18 cellular contexts compared by ENCODE assay signal in genomic region chr2:168748461-168748860, GRCh38. TPM values are rescaled to one million over a fixed set of nuclear protein-coding genes. Genes with fewer than 3 reads are reported as not detected.
"Had no signal": no experiment of that assay in that cellular context is flagged by ENCODE, and none has a peak within 500 bp of the region (broad histone marks: within the 10 kb centered on the region; RNA-seq: fewer than 3 reads in every experiment).

No MANE protein-coding gene starts in this region.

- H3K27me3 Mint-ChIP-seq: activated CD4-positive, alpha-beta memory T cell treated with anti-CD3 and anti-CD28 coated beads for 36 hours; activated CD8-positive, alpha-beta memory T cell treated with anti-CD3 and anti-CD28 coated beads, Interleukin-2, amount 10 ng/mL, durations not matched to agents 7 days and 5 days; brain; dendritic cell treated with granulocyte-macrophage colony-stimulating factor and Interleukin-4, amounts not matched to agents 40 ng/mL and 50 ng/mL, for 4 days; stimulated activated naive CD8-positive, alpha-beta T cell treated with anti-CD3 and anti-CD28 coated beads, Interleukin-15, amount 100 ng/mL, for 72 hours had no signal

- H3K4me3 Mint-ChIP-seq: activated CD4-positive, alpha-beta memory T cell treated with anti-CD3 and anti-CD28 coated beads for 36 hours; activated CD8-positive, alpha-beta memory T cell treated with anti-CD3 and anti-CD28 coated beads, Interleukin-2, amount 10 ng/mL, durations not matched to agents 7 days and 5 days; brain; dendritic cell treated with granulocyte-macrophage colony-stimulating factor and Interleukin-4, amounts not matched to agents 40 ng/mL and 50 ng/mL, for 4 days; stimulated activated naive CD8-positive, alpha-beta T cell treated with anti-CD3 and anti-CD28 coated beads, Interleukin-15, amount 100 ng/mL, for 72 hours; T-helper 1 cell treated with Interleukin-12 subunit alpha and Interleukin-12 subunit beta and Interleukin-4 antibody, amounts not matched to agents 30 μg/mL and 1 μg/mL, for 36 hours had no signal

- H3K27me3 ChIP-seq: ovary had no signal

- H3K36me3 Mint-ChIP-seq: activated CD4-positive, alpha-beta memory T cell treated with anti-CD3 and anti-CD28 coated beads for 36 hours; activated CD8-positive, alpha-beta memory T cell treated with anti-CD3 and anti-CD28 coated beads, Interleukin-2, amount 10 ng/mL, durations not matched to agents 7 days and 5 days had no signal

- H3K9me3 Mint-ChIP-seq: activated CD4-positive, alpha-beta memory T cell treated with anti-CD3 and anti-CD28 coated beads for 36 hours; activated T-helper 2 cell treated with anti-CD3 and anti-CD28 coated beads, Interferon-gamma antibody, Interleukin-2, Interleukin-4, amounts not matched to agents 10 μg/mL and 5 μg/mL and 100 μg/mL, durations not matched to agents 14 hours and 24 hours and 36 hours; brain; dendritic cell treated with granulocyte-macrophage colony-stimulating factor and Interleukin-4, amounts not matched to agents 40 ng/mL and 50 ng/mL, for 4 days; stimulated activated naive CD8-positive, alpha-beta T cell treated with anti-CD3 and anti-CD28 coated beads, Interleukin-15, amount 100 ng/mL, for 72 hours; T-helper 1 cell treated with Interleukin-12 subunit alpha and Interleukin-12 subunit beta and Interleukin-4 antibody, amounts not matched to agents 30 μg/mL and 1 μg/mL, for 36 hours had no signal

- DNase-seq: activated CD4-positive, alpha-beta memory T cell treated with anti-CD3 and anti-CD28 coated beads for 36 hours; activated CD8-positive, alpha-beta memory T cell treated with anti-CD3 and anti-CD28 coated beads, Interleukin-2, amount 10 ng/mL, durations not matched to agents 7 days and 5 days; activated naive CD4-positive, alpha-beta T cell treated with anti-CD3 and anti-CD28 coated beads, Interleukin-2, amount 50 U/mL, for 16 hours; activated T-cell treated with anti-CD3 and anti-CD28 coated beads, Interleukin-2, amount 50 U/mL, for 1 hour; amniotic stem cell; central memory CD4-positive, alpha-beta T cell; effector memory CD4-positive, alpha-beta T cell; foreskin fibroblast; mesendoderm; ovary; stimulated activated CD4-positive, alpha-beta T cell treated with anti-CD3 and anti-CD28 coated beads, Interleukin-1b, Interleukin-23, amount 100 ng/mL, for 48 hours; stimulated activated naive CD8-positive, alpha-beta T cell treated with anti-CD3 and anti-CD28 coated beads, Interleukin-15, amount 100 ng/mL, for 72 hours; WERI-Rb-1 had no signal

- ATAC-seq: activated CD8-positive, alpha-beta memory T cell treated with anti-CD3 and anti-CD28 coated beads, Interleukin-2, amount 10 ng/mL, durations not matched to agents 7 days and 5 days; stimulated activated naive CD8-positive, alpha-beta T cell treated with anti-CD3 and anti-CD28 coated beads, Interleukin-15, amount 100 ng/mL, for 72 hours had no signal

- H3K27ac Mint-ChIP-seq: activated CD4-positive, alpha-beta memory T cell treated with anti-CD3 and anti-CD28 coated beads for 36 hours; activated CD8-positive, alpha-beta memory T cell treated with anti-CD3 and anti-CD28 coated beads, Interleukin-2, amount 10 ng/mL, durations not matched to agents 7 days and 5 days; activated T-helper 2 cell treated with anti-CD3 and anti-CD28 coated beads, Interferon-gamma antibody, Interleukin-2, Interleukin-4, amounts not matched to agents 10 μg/mL and 5 μg/mL and 100 μg/mL, durations not matched to agents 14 hours and 24 hours and 36 hours; dendritic cell treated with granulocyte-macrophage colony-stimulating factor and Interleukin-4, amounts not matched to agents 40 ng/mL and 50 ng/mL, for 4 days had no signal

- H3K36me3 ChIP-seq: ovary, thoracic aorta, WERI-Rb-1 had no signal

- H3K9me3 ChIP-seq: ovary, thoracic aorta had no signal

- H3K4me3 ChIP-seq: ovary, thoracic aorta had no signal

- H3K27ac ChIP-seq: ovary, thoracic aorta, WERI-Rb-1 had no signal

RNA-seq across cellular contexts. Expression of gene NOSTRIN, which starts 54.0 kb away (rescaled TPM):
- total RNA-seq: activated CD4-positive, alpha-beta memory T cell treated with anti-CD3 and anti-CD28 coated beads for 36 hours; activated CD8-positive, alpha-beta memory T cell treated with anti-CD3 and anti-CD28 coated beads, Interleukin-2, amount 10 ng/mL, durations not matched to agents 7 days and 5 days; activated T-helper 2 cell treated with anti-CD3 and anti-CD28 coated beads, Interferon-gamma antibody, Interleukin-2, Interleukin-4, amounts not matched to agents 10 μg/mL and 5 μg/mL and 100 μg/mL, durations not matched to agents 14 hours and 24 hours and 36 hours had no signal
